9 cellular contexts compared by ENCODE assay signal in genomic region chr15:69454953-69455352, GRCh38. TPM values are rescaled to one million over a fixed set of nuclear protein-coding genes. Genes with fewer than 3 reads are reported as not detected.
DNase-seq lines count a peak whose midpoint lies in the region; ATAC-seq and TF ChIP-seq lines count a peak whose summit lies in the region.
"Had no signal": no experiment of that assay in that cellular context is flagged by ENCODE, and none has a peak within 500 bp of the region (broad histone marks: within the 10 kb centered on the region; RNA-seq: fewer than 3 reads in every experiment).

No MANE protein-coding gene starts in this region.

- no peak for TF ChIP-seq CTCF in DOHH2 (IDR thresholded peaks at IDR 0.05; ENCODE audit: low read depth, low read length, poor library complexity, severe bottlenecking)
- TF ChIP-seq CTCF in MM.1S (IDR thresholded peaks at IDR 0.05; ENCODE audit: low read length), result no peak
- no peak for TF ChIP-seq CTCF in choroid plexus epithelial cell (conservative IDR thresholded peaks at IDR 0.05; ENCODE audit: low read depth, low read length)
- no peak for TF ChIP-seq CTCF in neural crest cell (conservative IDR thresholded peaks at IDR 0.05)

- H4K20me1 ChIP-seq in DOHH2 (ENCODE audit: control insufficient read depth, insufficient read depth, low read depth, low read length), result peaks cover 36% of the 10 kb centered on the region
- peaks cover 40% of the 10 kb centered on the region for H4K20me1 ChIP-seq in MM.1S (ENCODE audit: insufficient read depth, low read length)

- H3K36me3 Mint-ChIP-seq in neural crest cell (ENCODE audit: low read depth), result peaks cover 32% of the 10 kb centered on the region

- no peak overlapping the region for H3K9ac ChIP-seq in MM.1S (ENCODE audit: low read length)

- no peaks in the 10 kb centered on the region for H3K27me3 ChIP-seq in DOHH2 (ENCODE audit: control insufficient read depth, low read length)
- no peaks in the 10 kb centered on the region for H3K27me3 ChIP-seq in MM.1S (replicated peaks; ENCODE audit: insufficient read depth, low read length)

- ATAC-seq in GM18873 (IDR thresholded peaks at IDR 0.05; ENCODE audit: low FRiP score, unreplicated experiment), result no peak
- ATAC-seq: left cardiac atrium had no signal

- H3F3A ChIP-seq in DOHH2 (ENCODE audit: control insufficient read depth, insufficient read depth) (peaks cover 68% of the 10 kb centered on the region), MM.1S (ENCODE audit: insufficient read depth, low read length) (peaks cover 77% of the 10 kb centered on the region)

- H3K27me3 Mint-ChIP-seq in neural crest cell (ENCODE audit: low read depth), result peaks cover 2% of the 10 kb centered on the region

- H3K27ac ChIP-seq in DOHH2 (ENCODE audit: low read depth, low read length) (no peak overlapping the region), MM.1S (ENCODE audit: low read length) (no peak overlapping the region)

- no peaks in the 10 kb centered on the region for H3K9me3 Mint-ChIP-seq in neural crest cell

- peak overlapping the region; percentile 97 for H3K4me3 Mint-ChIP-seq in neural crest cell

- DNase-seq in MM.1S (no peak), choroid plexus epithelial cell (ENCODE audit: low read depth) (no peak), neural crest cell (ENCODE audit: low read depth, low spot score) (no peak), NCI-H510A (lab: John Stamatoyannopoulos, UW) (no peak), middle frontal gyrus (ENCODE audit: extremely low spot score, low spot score) (no peak)
- DNase-seq in stimulated activated naive CD4-positive, alpha-beta T cell treated with Interleukin-2 at 50 U/mL for 16 hours (lab: John Stamatoyannopoulos, UW), result no peak
- DNase-seq: left cardiac atrium had no signal

- H3K36me3 ChIP-seq in DOHH2 (ENCODE audit: control insufficient read depth, low read length) (peaks cover 51% of the 10 kb centered on the region), MM.1S (replicated peaks; ENCODE audit: insufficient read depth, low read length) (peaks cover 26% of the 10 kb centered on the region)

- H3K4me3 ChIP-seq in DOHH2 (ENCODE audit: low read length) (peak overlapping the region; percentile 93), MM.1S (ENCODE audit: low read length) (peak overlapping the region; percentile 91), choroid plexus epithelial cell (ENCODE audit: low read depth, low read length) (peak overlapping the region; percentile 75)

- no peak overlapping the region for H2AFZ ChIP-seq in MM.1S (ENCODE audit: low read length)

- no peak overlapping the region for H3K27ac Mint-ChIP-seq in neural crest cell (ENCODE audit: unreplicated experiment)

- peaks cover 40% of the 10 kb centered on the region for H3K4me1 Mint-ChIP-seq in neural crest cell

- peak overlapping the region; percentile 88 for H3K4me2 ChIP-seq in DOHH2 (ENCODE audit: low read length)
- peak overlapping the region; percentile 81; the same call in 1 of the 2 replicates for H3K4me2 ChIP-seq in MM.1S (ENCODE audit: low read depth, low read length)

- H3K79me2 ChIP-seq in DOHH2 (ENCODE audit: control insufficient read depth, low read length), result peaks cover 41% of the 10 kb centered on the region
- H3K79me2 ChIP-seq in MM.1S (ENCODE audit: low read length), result peaks cover 32% of the 10 kb centered on the region

- H3K9me2 ChIP-seq in DOHH2 (replicated peaks; ENCODE audit: control insufficient read depth, low read length) (no peaks in the 10 kb centered on the region), MM.1S (replicated peaks; ENCODE audit: insufficient read depth, low read length) (no peaks in the 10 kb centered on the region)

- H3K4me1 ChIP-seq in DOHH2 (ENCODE audit: control insufficient read depth, low read length), result peaks cover 29% of the 10 kb centered on the region
- peaks cover 6% of the 10 kb centered on the region; the same call in 1 of the 2 replicates for H3K4me1 ChIP-seq in MM.1S (ENCODE audit: low read length)

- no peaks in the 10 kb centered on the region for H3K9me3 ChIP-seq in DOHH2 (ENCODE audit: control insufficient read depth, insufficient read depth, low read length)
- no peaks in the 10 kb centered on the region for H3K9me3 ChIP-seq in MM.1S (replicated peaks; ENCODE audit: insufficient read depth, low read length)

RNA-seq across cellular contexts. Expression of gene RPLP1, which starts 2.3 kb away (rescaled TPM):
- total RNA-seq in neural crest cell, result 1,595 and 1,772 TPM in 2 replicates

RNA-seq across cellular contexts. Expression of gene KIF23, which starts 40.8 kb away (rescaled TPM):
- 67.3 and 69.6 TPM in 2 replicates for total RNA-seq in neural crest cell
